10 cellular contexts compared by ENCODE assay signal in genomic region chr11:108069947-108070346, GRCh38. TPM values are rescaled to one million over a fixed set of nuclear protein-coding genes. Genes with fewer than 3 reads are reported as not detected.
DNase-seq lines count a peak whose midpoint lies in the region; ATAC-seq and TF ChIP-seq lines count a peak whose summit lies in the region.
"Had no signal": no experiment of that assay in that cellular context is flagged by ENCODE, and none has a peak within 500 bp of the region (broad histone marks: within the 10 kb centered on the region; RNA-seq: fewer than 3 reads in every experiment).

No MANE protein-coding gene starts in this region.

- peak overlapping the region; percentile 9 to 43 (median 21) for H3K4me3 Mint-ChIP-seq in T-cell
- H3K4me3 Mint-ChIP-seq: type B pancreatic cell had no signal

- peak; percentile 74 for ATAC-seq in GM21717 (IDR thresholded peaks at IDR 0.05; ENCODE audit: unreplicated experiment)
- ATAC-seq in T-cell (replicated peaks in 1 of 4): peak; percentile 55 to 85 (median 71)
- ATAC-seq in HG03521 (IDR thresholded peaks at IDR 0.05; ENCODE audit: unreplicated experiment): no peak

- H3K9me3 Mint-ChIP-seq in T-cell: no peaks in the 10 kb centered on the region
- H3K9me3 Mint-ChIP-seq: type B pancreatic cell had no signal

- CTCF ChIA-PET in T-cell (lab: Charles Lee): interaction anchor here (0.7 to 1.8 kb wide), 2 partner anchors 61 to 252 kb away, joined by 3 to 5 read pairs; partner anchors contain the start of gene CUL5 (in 1 of the 2)

- POLR2A ChIA-PET in T-cell (lab: Charles Lee): interaction anchor here in 1 of 2 donors (0.6 kb wide), 1 partner anchor 26 kb away, joined by 4 read pairs; no protein-coding TSS in a partner anchor

- H3K27ac Mint-ChIP-seq in T-cell: peak overlapping the region; percentile 4 to 83
- H3K27ac Mint-ChIP-seq: type B pancreatic cell had no signal

- H3K4me3 ChIP-seq in kidney epithelial cell (ENCODE audit: low read depth, low read length): no peak overlapping the region

- peak; percentile 21 for DNase-seq in GM04503 (ENCODE audit: low read depth)
- no peak for DNase-seq in T-cell
- DNase-seq in kidney epithelial cell (ENCODE audit: low read depth): peak; percentile 12
- no peak for DNase-seq in cortex of kidney (lab: John Stamatoyannopoulos, UW)
- DNase-seq in GM13976 (ENCODE audit: low spot score): no peak
- DNase-seq in NCI-H2107 (lab: John Stamatoyannopoulos, UW): no peak
- DNase-seq: nucleus accumbens had no signal

- H3K36me3 Mint-ChIP-seq in T-cell: peaks cover 35% of the 10 kb centered on the region

- peaks cover 22 to 28% (median 24%) of the 10 kb centered on the region in 3 donors for H3K4me1 Mint-ChIP-seq in T-cell

- no peaks in the 10 kb centered on the region for H3K27me3 ChIP-seq in kidney epithelial cell (ENCODE audit: control insufficient read depth, insufficient read depth, low read length)

- in situ Hi-C loops in GM13976 (cut with MboI; ENCODE audit: low sequenced_read_pairs, unreplicated experiment): no loop called here

- no peaks in the 10 kb centered on the region for H3K36me3 ChIP-seq in kidney epithelial cell (ENCODE audit: control insufficient read depth, insufficient read depth, low read length)

- TF ChIP-seq CTCF in kidney epithelial cell (IDR thresholded peaks at IDR 0.05; ENCODE audit: insufficient read depth, low read length, poor library complexity, severe bottlenecking): no peak
- TF ChIP-seq CTCF in GM13976 (IDR thresholded peaks at IDR 0.05; ENCODE audit: borderline replicate concordance, control extremely low read depth, extremely low read depth, insufficient read depth, missing control alignments): no peak

- H3K27me3 Mint-ChIP-seq in T-cell: no peaks in the 10 kb centered on the region
- H3K27me3 Mint-ChIP-seq: type B pancreatic cell had no signal

RNA-seq across cellular contexts. Expression of gene ACAT1, which starts 51.4 kb away (rescaled TPM):
- 10 to 100 TPM; 19.0 to 29.5 (median 23.0) TPM for total RNA-seq in T-cell
- total RNA-seq in kidney epithelial cell: 70.7 and 75.8 TPM in 2 replicates

Comparison
In these comparisons a context has a peak if more than half of its experiments do, and no peak if none do; other contexts are left out.
1. DNase-seq: peak in GM04503 (single experiment) and kidney epithelial cell (single experiment); none in T-cell (0 of 34), cortex of kidney (single experiment), GM13976 (single experiment) and NCI-H2107 (single experiment).